ENCODE assay signal across 8 cellular contexts in genomic region chr1:23792151-23792945, GRCh38. TPM values are rescaled to one million over a fixed set of nuclear protein-coding genes. Genes with fewer than 3 reads are reported as not detected.
A peak's percentile ranks its signal among the peaks of the same experiment; 100 is the strongest.
DNase-seq lines count a peak whose midpoint lies in the region; ATAC-seq, FAIRE-seq and TF ChIP-seq lines count a peak whose summit lies in the region.

No MANE protein-coding gene starts in this region.

- no peak for TF ChIP-seq EP300 in suprapubic skin (IDR thresholded peaks at IDR 0.05)

- no peaks in the 10 kb centered on the region for H3K27me3 Mint-ChIP-seq in activated T-cell treated with anti-CD3 and anti-CD28 coated beads, Interleukin-2, amount 50 U/mL, for 24 hours
- H3K27me3 Mint-ChIP-seq in activated naive CD8-positive, alpha-beta T cell treated with anti-CD3 and anti-CD28 coated beads, Interleukin-2, amount 10 ng/mL, durations not matched to agents 7 days and 5 days = no peaks in the 10 kb centered on the region
- H3K27me3 Mint-ChIP-seq in immature natural killer cell (ENCODE audit: low read depth in 3 of 3) = peaks cover 0 to 16% (median 3%) of the 10 kb centered on the region in 3 donors

- peak; percentile 32 for DNase-seq in activated T-cell treated with anti-CD3 and anti-CD28 coated beads, Interleukin-2, amount 50 U/mL, for 24 hours
- DNase-seq in activated T-cell treated with anti-CD3 and anti-CD28 coated beads, Interleukin-2, amount 50 U/mL, for 48 hours = no peak
- no peak for DNase-seq in activated naive CD8-positive, alpha-beta T cell treated with anti-CD3 and anti-CD28 coated beads, Interleukin-2, amount 10 ng/mL, durations not matched to agents 7 days and 5 days
- DNase-seq in immature natural killer cell (no peak), suprapubic skin (ENCODE audit: low spot score in 2 of 2) (no peak), D721Med (ENCODE audit: insufficient read length, low spot score) (no peak)

- no peak for TF ChIP-seq POLR2A in suprapubic skin (IDR thresholded peaks at IDR 0.05)

- H3K4me3 ChIP-seq in suprapubic skin = peak overlapping the region; percentile 92

- POLR2A ChIA-PET in activated naive CD8-positive, alpha-beta T cell treated with anti-CD3 and anti-CD28 coated beads, Interleukin-2, amount 10 ng/mL, durations not matched to agents 7 days and 5 days (lab: Charles Lee) = interaction anchor here (1.3 to 3.9 kb wide), 5 partner anchors 9 to 264 kb away, joined by 3 to 62 read pairs (median 12); partner anchors contain the start of genes GALE, PITHD1, PNRC2 and RPL11

- no peaks in the 10 kb centered on the region for H3K9me3 Mint-ChIP-seq in activated T-cell treated with anti-CD3 and anti-CD28 coated beads, Interleukin-2, amount 50 U/mL, for 24 hours
- H3K9me3 Mint-ChIP-seq in activated naive CD8-positive, alpha-beta T cell treated with anti-CD3 and anti-CD28 coated beads, Interleukin-2, amount 10 ng/mL, durations not matched to agents 7 days and 5 days = no peaks in the 10 kb centered on the region
- H3K9me3 Mint-ChIP-seq in immature natural killer cell = no peaks in the 10 kb centered on the region

- H3K4me3 Mint-ChIP-seq in activated T-cell treated with anti-CD3 and anti-CD28 coated beads, Interleukin-2, amount 50 U/mL, for 24 hours = peak overlapping the region; percentile 98
- peak overlapping the region; percentile 98 for H3K4me3 Mint-ChIP-seq in activated naive CD8-positive, alpha-beta T cell treated with anti-CD3 and anti-CD28 coated beads, Interleukin-2, amount 10 ng/mL, durations not matched to agents 7 days and 5 days
- peak overlapping the region; percentile 93 to 97 (median 95) for H3K4me3 Mint-ChIP-seq in immature natural killer cell

- WGBS in suprapubic skin = 31% methylated on average over 5 of the region's 19 CpGs

- no peaks in the 10 kb centered on the region for H3K27me3 ChIP-seq in suprapubic skin

- H3K4me1 ChIP-seq in suprapubic skin = peaks cover 39% of the 10 kb centered on the region

- peaks cover 57% of the 10 kb centered on the region for H3K36me3 ChIP-seq in suprapubic skin

- no peaks in the 10 kb centered on the region for H3K9me3 ChIP-seq in suprapubic skin

- ATAC-seq in activated naive CD8-positive, alpha-beta T cell treated with anti-CD3 and anti-CD28 coated beads, Interleukin-2, amount 10 ng/mL, durations not matched to agents 7 days and 5 days (ENCODE audit: low read depth) = no peak
- ATAC-seq in HG02852 (IDR thresholded peaks at IDR 0.05; ENCODE audit: unreplicated experiment) = no peak
- ATAC-seq in GM19328 (IDR thresholded peaks at IDR 0.05; ENCODE audit: unreplicated experiment) = no peak

- peaks cover 33% of the 10 kb centered on the region for H3K4me1 Mint-ChIP-seq in activated T-cell treated with anti-CD3 and anti-CD28 coated beads, Interleukin-2, amount 50 U/mL, for 24 hours (ENCODE audit: low read depth)
- peaks cover 12% of the 10 kb centered on the region for H3K4me1 Mint-ChIP-seq in activated naive CD8-positive, alpha-beta T cell treated with anti-CD3 and anti-CD28 coated beads, Interleukin-2, amount 10 ng/mL, durations not matched to agents 7 days and 5 days
- peaks cover 20 to 23% of the 10 kb centered on the region in 2 donors for H3K4me1 Mint-ChIP-seq in immature natural killer cell

- peak overlapping the region; percentile 75 for H3K27ac ChIP-seq in suprapubic skin

- TF ChIP-seq CTCF in suprapubic skin (IDR thresholded peaks at IDR 0.05) (no peak), D721Med (IDR thresholded peaks at IDR 0.05; ENCODE audit: insufficient read depth, missing control alignments) (no peak)

- H3K36me3 Mint-ChIP-seq in activated T-cell treated with anti-CD3 and anti-CD28 coated beads, Interleukin-2, amount 50 U/mL, for 24 hours (ENCODE audit: low read depth) = peaks cover 77% of the 10 kb centered on the region
- H3K36me3 Mint-ChIP-seq in activated naive CD8-positive, alpha-beta T cell treated with anti-CD3 and anti-CD28 coated beads, Interleukin-2, amount 10 ng/mL, durations not matched to agents 7 days and 5 days = peaks cover 23% of the 10 kb centered on the region
- peaks cover 4 to 5% (median 4%) of the 10 kb centered on the region in 3 donors for H3K36me3 Mint-ChIP-seq in immature natural killer cell

- FAIRE-seq in D721Med (lab: Jason Lieb, UNC) = no peak

- peak overlapping the region; percentile 97 for H3K27ac Mint-ChIP-seq in activated T-cell treated with anti-CD3 and anti-CD28 coated beads, Interleukin-2, amount 50 U/mL, for 24 hours
- peak overlapping the region; percentile 98 for H3K27ac Mint-ChIP-seq in activated naive CD8-positive, alpha-beta T cell treated with anti-CD3 and anti-CD28 coated beads, Interleukin-2, amount 10 ng/mL, durations not matched to agents 7 days and 5 days
- H3K27ac Mint-ChIP-seq in immature natural killer cell = peak overlapping the region; percentile 86 to 97 (median 96)

RNA-seq across cellular contexts. Expression of gene LYPLA2, which starts 1.4 kb away (rescaled TPM):
- total RNA-seq in activated naive CD8-positive, alpha-beta T cell treated with anti-CD3 and anti-CD28 coated beads, Interleukin-2, amount 10 ng/mL, durations not matched to agents 7 days and 5 days = 10 to 100 TPM; 67.0 to 82.5 TPM
- 100 to 1,000 TPM in 2 of 3 donors, 10 to 100 TPM in 1; 91.9 to 142 (median 117) TPM for polyA plus RNA-seq in immature natural killer cell
- 10 to 100 TPM; 52.7 to 76.9 (median 63.6) TPM for total RNA-seq in suprapubic skin

RNA-seq across cellular contexts. Expression of gene GALE, which starts 8.2 kb away (rescaled TPM):
- 10 to 100 TPM; 18.6 to 19.4 TPM for total RNA-seq in activated naive CD8-positive, alpha-beta T cell treated with anti-CD3 and anti-CD28 coated beads, Interleukin-2, amount 10 ng/mL, durations not matched to agents 7 days and 5 days
- polyA plus RNA-seq in immature natural killer cell = 10 to 100 TPM; 31.2 to 52.9 (median 39.9) TPM
- 10 to 100 TPM; 15.4 to 26.6 (median 16.9) TPM for total RNA-seq in suprapubic skin

RNA-seq across cellular contexts. Expression of gene PITHD1, which starts 14.1 kb away (rescaled TPM):
- 10 to 100 TPM; 64.0 to 64.5 TPM for total RNA-seq in activated naive CD8-positive, alpha-beta T cell treated with anti-CD3 and anti-CD28 coated beads, Interleukin-2, amount 10 ng/mL, durations not matched to agents 7 days and 5 days
- 10 to 100 TPM; 62.5 to 89.2 (median 82.4) TPM for polyA plus RNA-seq in immature natural killer cell
- total RNA-seq in suprapubic skin = 10 to 100 TPM; 49.4 to 93.1 (median 74.3) TPM

RNA-seq across cellular contexts. Expression of gene HMGCL, which starts 32.9 kb away (rescaled TPM):
- total RNA-seq in activated naive CD8-positive, alpha-beta T cell treated with anti-CD3 and anti-CD28 coated beads, Interleukin-2, amount 10 ng/mL, durations not matched to agents 7 days and 5 days = 10 to 100 TPM; 35.4 to 37.2 TPM
- 10 to 100 TPM; 32.8 to 57.9 (median 36.2) TPM for polyA plus RNA-seq in immature natural killer cell
- 10 to 100 TPM; 17.7 to 41.9 (median 29.3) TPM for total RNA-seq in suprapubic skin

RNA-seq across cellular contexts. Expression of gene ELOA, which starts 49.1 kb away (rescaled TPM):
- total RNA-seq in activated naive CD8-positive, alpha-beta T cell treated with anti-CD3 and anti-CD28 coated beads, Interleukin-2, amount 10 ng/mL, durations not matched to agents 7 days and 5 days = 10 to 100 TPM; 27.0 to 27.7 TPM
- polyA plus RNA-seq in immature natural killer cell = 10 to 100 TPM; 16.4 to 30.3 (median 19.1) TPM
- total RNA-seq in suprapubic skin = 10 to 100 TPM; 38.2 to 58.2 (median 42.8) TPM
